ENCODE assay signal across 8 cellular contexts in the genomic region with DNA sequence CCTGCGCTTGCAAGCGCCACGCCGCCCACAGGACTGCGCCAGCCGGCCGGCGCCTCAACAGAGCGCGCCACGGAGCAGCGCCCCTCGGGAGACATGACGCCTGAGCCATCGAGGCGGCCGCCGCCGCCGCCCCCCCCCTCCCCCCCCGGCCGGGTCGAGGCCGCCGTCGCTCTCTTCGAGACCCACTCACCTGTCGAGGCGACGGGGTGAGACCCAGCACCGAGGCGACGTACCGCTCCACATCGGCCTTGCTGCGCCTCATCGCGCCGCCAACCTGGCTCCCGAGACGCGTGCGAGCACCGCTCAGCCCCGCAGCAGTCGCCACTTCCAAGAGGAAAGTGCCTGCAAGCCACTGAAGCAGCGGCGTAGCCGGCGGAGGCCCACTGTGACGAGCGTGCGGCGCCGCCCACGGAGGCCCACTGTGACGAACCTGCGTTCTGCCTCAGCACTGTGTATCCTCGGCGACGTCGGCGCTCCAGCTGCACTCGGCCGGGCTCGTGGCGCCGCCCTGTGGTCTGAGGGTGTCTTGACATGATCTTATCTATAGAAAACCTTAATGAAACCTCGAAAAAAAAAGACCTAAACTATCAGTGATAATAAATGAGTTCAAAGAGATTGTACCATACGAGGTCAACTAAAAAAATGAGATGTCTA. TPM values are rescaled to one million over a fixed set of nuclear protein-coding genes. Genes with fewer than 3 reads are reported as not detected.
DNase-seq lines count a peak whose midpoint lies in the region; ATAC-seq and TF ChIP-seq lines count a peak whose summit lies in the region.
"Not testable (repeated sequence)": the region's sequence is repeated elsewhere in the genome, so short reads cannot be mapped to it uniquely, and the experiment has no call there.

RGPD6 (minus strand) TSS at position 460 of the 654 bp plus-strand sequence; CDS start at position 262, 198 bp downstream.

- H3K4me3 ChIP-seq in heart right ventricle, upper lobe of left lung: not testable (repeated sequence)

- not testable (repeated sequence) for H3K27ac ChIP-seq in heart right ventricle, upper lobe of left lung

- ATAC-seq in GM18870 (IDR thresholded peaks at IDR 0.05; ENCODE audit: unreplicated experiment) = peak; percentile 93
- peak; percentile 99 for ATAC-seq in GM21825 (IDR thresholded peaks at IDR 0.05; ENCODE audit: unreplicated experiment)
- peak; percentile 99 for ATAC-seq in HG03108 (IDR thresholded peaks at IDR 0.05; ENCODE audit: unreplicated experiment)
- ATAC-seq in heart right ventricle = peak; percentile 98 to 100 (median 99)
- peak; percentile 100 for ATAC-seq in upper lobe of left lung (ENCODE audit: low FRiP score in 2 of 2)

- H3K9me3 Mint-ChIP-seq in MCF 10A (ENCODE audit: unreplicated experiment) = not testable (repeated sequence)

- TF ChIP-seq EP300 in upper lobe of left lung (IDR thresholded peaks at IDR 0.05) = not testable (repeated sequence)

- H3K4me3 Mint-ChIP-seq in MCF 10A (ENCODE audit: unreplicated experiment) = not testable (repeated sequence)

- TF ChIP-seq CTCF in MCF 10A (IDR thresholded peaks at IDR 0.05; ENCODE audit: unreplicated experiment); heart right ventricle (IDR thresholded peaks at IDR 0.05); upper lobe of left lung (IDR thresholded peaks at IDR 0.05): not testable (repeated sequence)

- not testable (repeated sequence) for H3K36me3 ChIP-seq in heart right ventricle, upper lobe of left lung

- intact Hi-C loops in MCF 10A (cut with micrococcal nuclease); heart right ventricle (cut with DNase I): not testable (repeated sequence)

- not testable (repeated sequence) for H3K36me3 Mint-ChIP-seq in MCF 10A (ENCODE audit: insufficient read depth, unreplicated experiment)

- not testable (repeated sequence) for H3K9me3 ChIP-seq in heart right ventricle, upper lobe of left lung

- H3K4me1 ChIP-seq in heart right ventricle, upper lobe of left lung: not testable (repeated sequence)

- H3K27ac Mint-ChIP-seq in MCF 10A (ENCODE audit: low read depth, unreplicated experiment) = not testable (repeated sequence)

- not testable (repeated sequence) for H3K27me3 Mint-ChIP-seq in MCF 10A (ENCODE audit: insufficient read depth, unreplicated experiment)

- H3K27me3 ChIP-seq in heart right ventricle, upper lobe of left lung: not testable (repeated sequence)

- DNase-seq in RPMI7951 (ENCODE audit: low read depth); MCF 10A (ENCODE audit: unreplicated experiment); heart right ventricle; occipital lobe (lab: John Stamatoyannopoulos, UW): not testable (repeated sequence)
- DNase-seq in upper lobe of left lung = peak in 1 of 2 donors; percentile 44

- H3K4me1 Mint-ChIP-seq in MCF 10A (ENCODE audit: insufficient read depth, unreplicated experiment) = not testable (repeated sequence)

- WGBS in heart right ventricle, 2 donors = 1% methylated on average over 10 of the region's 70 CpGs; no CpG with 5 or more reads in 1 of the 2 donors
- no CpG with 5 or more reads among the region's 70 CpGs for WGBS in upper lobe of left lung, 2 donors

- TF ChIP-seq POLR2A in upper lobe of left lung (IDR thresholded peaks at IDR 0.05) = not testable (repeated sequence)

- POLR2A ChIA-PET in MCF 10A (lab: Yijun Ruan, JAX) = not testable (repeated sequence)

- not testable (repeated sequence) for BruUV-seq in MCF 10A (replicated peaks; lab: Mats Ljungman, UMichigan)

- CTCF ChIA-PET in MCF 10A (lab: Yijun Ruan, JAX) = not testable (repeated sequence)

RNA-seq across cellular contexts. Expression of gene RGPD6, which starts in this region (rescaled TPM):
- 15.1 and 20.1 TPM in 2 replicates for total RNA-seq in RPMI7951 (2014; rRNA removed; shearing (Covaris generic))
- total RNA-seq in MCF 10A (2022) (16.7 and 21.0 TPM in 2 replicates), heart right ventricle (10 to 100 TPM in 8 of 10 donors, 1 to 10 TPM in 2; 4.7 to 27.8 (median 12.0) TPM), occipital lobe (115 TPM), upper lobe of left lung (100 to 1,000 TPM in 1 of 6 donors, 10 to 100 TPM in 4, 1 to 10 TPM in 1; 8.4 to 101 (median 59.6) TPM)
- polyA plus RNA-seq in heart right ventricle = 10 to 100 TPM in 1 of 2 donors, 1 to 10 TPM in 1; 4.5 to 13.8 TPM
